Comparison of ENCODE assay signal across 8 cellular contexts in the genomic region with DNA sequence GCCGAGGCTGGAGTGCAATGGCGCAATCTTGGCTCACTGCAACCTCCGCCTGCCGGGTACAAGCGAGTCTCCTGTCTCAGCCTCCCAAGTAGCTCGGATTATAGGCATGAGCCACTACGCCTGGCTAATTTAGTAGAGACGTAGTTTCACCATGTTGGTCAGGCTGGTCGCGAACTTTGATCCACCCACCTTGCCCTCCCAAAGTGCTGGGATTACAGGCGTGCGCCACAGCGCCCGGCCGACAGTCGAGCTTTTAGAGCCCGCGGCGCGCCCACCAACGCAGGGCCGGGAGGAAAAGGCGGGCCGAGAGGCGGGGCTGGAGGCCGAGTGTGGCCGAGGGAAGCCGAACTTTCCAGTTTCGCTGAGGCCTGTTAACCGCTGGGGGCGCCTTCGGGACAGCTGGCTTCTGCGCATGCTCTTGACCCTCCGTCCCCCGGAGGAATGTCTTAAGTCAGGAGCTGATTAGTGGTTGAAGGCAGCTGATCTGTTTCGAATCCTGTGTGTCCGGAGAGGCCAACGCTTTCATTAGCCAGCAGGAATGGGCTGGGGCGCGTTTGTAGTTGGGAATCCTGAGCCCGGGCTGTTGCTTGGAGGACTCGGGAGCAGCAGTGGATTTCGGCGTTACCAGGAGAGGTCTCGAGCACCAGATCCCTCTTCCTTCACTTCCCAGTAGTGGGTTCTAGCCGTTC. TPM values are rescaled to one million over a fixed set of nuclear protein-coding genes. Genes with fewer than 3 reads are reported as not detected.
DNase-seq lines count a peak whose midpoint lies in the region; ATAC-seq and TF ChIP-seq lines count a peak whose summit lies in the region.

No MANE protein-coding gene starts in this region.

- peaks cover 2% of the 10 kb centered on the region for H4K20me1 ChIP-seq in mammary epithelial cell (ENCODE audit: insufficient read depth, low read length)

- peaks cover 2% of the 10 kb centered on the region for H3K36me3 ChIP-seq in mammary epithelial cell (ENCODE audit: insufficient read depth, low read length)
- no peaks in the 10 kb centered on the region for H3K36me3 ChIP-seq in iPS-20b (ENCODE audit: insufficient read depth, low read depth, low read length)
- H3K36me3 ChIP-seq in skeletal muscle tissue (ENCODE audit: control insufficient read depth in 3 of 3, insufficient read depth in 3 of 3, low read length in 3 of 3), result no peaks in the 10 kb centered on the region

- no peaks in the 10 kb centered on the region for H3K79me2 ChIP-seq in mammary epithelial cell (ENCODE audit: insufficient read depth, low read length)

- TF ChIP-seq CTCF in AG04449 (IDR thresholded peaks at IDR 0.05; ENCODE audit: insufficient read depth, low read length, missing control alignments) (peak; percentile 93), VCaP (conservative IDR thresholded peaks at IDR 0.05) (peak; percentile 95), mammary epithelial cell (conservative IDR thresholded peaks at IDR 0.05 in 1 of 2, IDR thresholded peaks at IDR 0.05 in 1 of 2; ENCODE audit: extremely low read depth in 1 of 2, insufficient read depth in 1 of 2, low read depth in 1 of 2, low read length in 2 of 2) (peak; percentile 86 to 89)

- H2AFZ ChIP-seq in mammary epithelial cell (ENCODE audit: low read depth, low read length), result peak overlapping the region; percentile 97

- WGBS in mammary epithelial cell (ENCODE audit: low coverage, missing lambda C conversion rate), result 4% methylated on average over 31 of the region's 46 CpGs

- no TSS peak for BruUV-seq in mammary epithelial cell (replicated peaks; lab: Mats Ljungman, UMichigan)

- no peaks in the 10 kb centered on the region for H3K27me3 ChIP-seq in mammary epithelial cell (ENCODE audit: insufficient read depth, low read length)
- 0 out of 2 replicates have a peak, but pooled peaks cover 4% of the 10 kb centered on the region for H3K27me3 ChIP-seq in iPS-20b (ENCODE audit: insufficient read depth, low read length)
- no peaks in the 10 kb centered on the region for H3K27me3 ChIP-seq in skeletal muscle tissue (ENCODE audit: control insufficient read depth in 3 of 3, insufficient read depth in 3 of 3, low read length in 3 of 3)

- intact Hi-C loops in mammary epithelial cell (cut with micrococcal nuclease), result loop anchor here (1.0 to 2.0 kb wide), 2 partner anchors 9 to 48 kb away; partner anchors contain the start of gene KIF23

- POLR2A ChIA-PET in AG04449 (lab: Yijun Ruan, JAX), result interaction anchor here (0.7 to 2.2 kb wide), 9 partner anchors 9 to 1041 kb away, joined by 3 to 37 read pairs (median 4); partner anchors contain the start of genes KIF23, RPLP1 and TLE3

- H3K4me3 ChIP-seq in AG04449 (ENCODE audit: low read depth, low read length) (peak overlapping the region; percentile 60), mammary epithelial cell (replicated peaks in 1 of 3; ENCODE audit: insufficient read depth in 1 of 3, low read depth in 2 of 3, low read length in 3 of 3) (peak overlapping the region; percentile 57 to 66 (median 61)), iPS-20b (ENCODE audit: low read length) (peak overlapping the region; percentile 66), skeletal muscle tissue (ENCODE audit: low read length in 3 of 3) (peak overlapping the region; percentile 81 to 93 (median 81))

- H3K9me3 ChIP-seq in mammary epithelial cell (replicated peaks; ENCODE audit: insufficient read depth, low read length), result no peaks in the 10 kb centered on the region
- no peaks in the 10 kb centered on the region for H3K9me3 ChIP-seq in iPS-20b (ENCODE audit: insufficient read depth, low read depth, low read length)
- H3K9me3 ChIP-seq in skeletal muscle tissue (ENCODE audit: control insufficient read depth in 3 of 3, low read length in 3 of 3), result no peaks in the 10 kb centered on the region

- CTCF ChIA-PET in AG04449 (lab: Yijun Ruan, JAX), result interaction anchor here (0.6 to 9.3 kb wide), 31 partner anchors 9 to 1029 kb away, joined by 3 to 113 read pairs (median 4); partner anchors contain the start of genes GLCE and RPLP1
- CTCF ChIA-PET in mammary epithelial cell (lab: Charles Lee; ENCODE audit: low non-redundant PET), result interaction anchor here (0.6 to 0.7 kb wide), 6 partner anchors 40 to 949 kb away, joined by 3 to 36 read pairs (median 4); no protein-coding TSS in a partner anchor

- H3K9ac ChIP-seq in mammary epithelial cell (ENCODE audit: insufficient read depth, low read length), result peak overlapping the region; percentile 90
- peak overlapping the region; percentile 88 for H3K9ac ChIP-seq in iPS-20b (ENCODE audit: low read depth, low read length)
- peak overlapping the region; percentile 85 to 97 (median 87) for H3K9ac ChIP-seq in skeletal muscle tissue (ENCODE audit: low read depth in 1 of 3, low read length in 3 of 3)

- peak overlapping the region; percentile 88 for H3K4me2 ChIP-seq in mammary epithelial cell (ENCODE audit: insufficient read depth, low read depth, low read length)

- dilution Hi-C loops in mammary epithelial cell (cut with HindIII; ENCODE audit: low sequenced_read_pairs), result no loop called here

- ATAC-seq in GM18868 (IDR thresholded peaks at IDR 0.05; ENCODE audit: unreplicated experiment) (peak; percentile 83), HG03108 (IDR thresholded peaks at IDR 0.05; ENCODE audit: unreplicated experiment) (peak; percentile 83)

- DNase-seq in AG04449 (ENCODE audit: low read depth, low spot score) (peak; percentile 96), NCI-H2196 (lab: John Stamatoyannopoulos, UW; ENCODE audit: unreplicated experiment) (peak; percentile 88), mammary epithelial cell (peak; percentile 96)

- H3K4me1 ChIP-seq in mammary epithelial cell (ENCODE audit: insufficient read depth, low read length) (peaks cover 22% of the 10 kb centered on the region), iPS-20b (ENCODE audit: insufficient read depth, low read length) (peaks cover 6% of the 10 kb centered on the region; the same call in 1 of the 2 replicates), skeletal muscle tissue (ENCODE audit: control insufficient read depth in 3 of 3, insufficient read depth in 3 of 3, low read length in 3 of 3) (peaks cover 15 to 18% (median 16%) of the 10 kb centered on the region in 3 donors)

- in situ Hi-C loops in mammary epithelial cell (cut with MboI; ENCODE audit: low sequenced_read_pairs in 2 of 2), result no loop called here

- H3K27ac ChIP-seq in VCaP (peak overlapping the region; percentile 99), mammary epithelial cell (ENCODE audit: insufficient read depth, low read depth, low read length) (peak overlapping the region; percentile 92), iPS-20b (ENCODE audit: low read length) (peak overlapping the region; percentile 70), skeletal muscle tissue (ENCODE audit: low read depth, low read length) (peak overlapping the region; percentile 97)

RNA-seq across cellular contexts. Expression of gene RPLP1, which starts 10.0 kb away (rescaled TPM):
- total RNA-seq in mammary epithelial cell, result 1,000 to 10,000 TPM in 1 of 2 donors, 100 to 1,000 TPM in 1; 152 to 1,750 TPM
- polyA plus RNA-seq in mammary epithelial cell, result 1,472 TPM
- 850 TPM for polyA minus RNA-seq in mammary epithelial cell
- 119 TPM for total RNA-seq in skeletal muscle tissue

RNA-seq across cellular contexts. Expression of gene KIF23, which starts 48.5 kb away (rescaled TPM):
- total RNA-seq in mammary epithelial cell (10 to 100 TPM; 14.7 to 55.8 TPM), skeletal muscle tissue (13.0 TPM)
- polyA plus RNA-seq in mammary epithelial cell, result 33.1 TPM
- polyA minus RNA-seq in mammary epithelial cell, result 26.7 TPM

Comparison
In these comparisons a context has a peak if more than half of its experiments do, and no peak if none do; other contexts are left out.
1. Peak in every context shown above with its lines: DNase-seq, ATAC-seq, H3K4me3 ChIP-seq and H3K27ac ChIP-seq.